ENCODE assay signal across 16 cellular contexts in the genomic region with DNA sequence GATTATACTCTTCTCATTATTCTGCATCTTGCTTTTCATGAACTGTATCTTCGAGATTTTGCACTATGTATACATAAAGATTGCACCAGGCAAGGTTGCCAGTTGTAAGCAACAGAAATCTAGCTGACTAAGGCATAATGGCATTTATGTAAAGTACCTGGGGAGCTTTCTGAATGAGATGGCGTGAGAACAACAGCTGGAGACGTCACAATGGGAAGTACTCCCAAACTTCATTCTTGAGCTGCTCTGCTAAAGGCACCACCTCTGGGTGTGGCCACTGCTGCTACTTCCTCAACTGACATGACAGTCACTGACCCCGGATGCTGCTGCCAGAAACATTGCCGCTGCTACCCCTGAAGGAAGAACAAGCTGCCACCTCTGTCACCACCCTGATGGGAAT.
"Had no signal": no experiment of that assay in that cellular context is flagged by ENCODE, and none has a peak within 500 bp of the region (broad histone marks: within the 10 kb centered on the region; RNA-seq: fewer than 3 reads in every experiment).

No MANE protein-coding gene starts in this region.

- H3K36me3 ChIP-seq: ascending aorta, cardiac muscle cell, gastroesophageal sphincter, neutrophil had no signal

- H3K4me1 ChIP-seq: ascending aorta, gastroesophageal sphincter, testis had no signal

- DNase-seq: activated B cell treated with CpG ODN at 0.5 μM for 24 hours; activated CD4-positive, alpha-beta T cell treated with anti-CD3 and anti-CD28 coated beads, Interleukin-2, amount 10 ng/mL, durations not matched to agents 24 days and 14 days; activated CD8-positive, alpha-beta memory T cell treated with anti-CD3 and anti-CD28 coated beads for 24 hours; activated naive CD4-positive, alpha-beta T cell treated with Interleukin-2 at 50 U/mL for 16 hours; activated naive CD8-positive, alpha-beta T cell treated with anti-CD3 and anti-CD28 coated beads, Interleukin-2, amount 50 U/mL, for 24 hours; kidney glomerular epithelial cell; stimulated activated CD4-positive, alpha-beta T cell treated with anti-CD3 and anti-CD28 coated beads, Interleukin-4, amount 100 ng/mL, for 4 hours; stimulated activated naive CD8-positive, alpha-beta T cell treated with anti-CD3 and anti-CD28 coated beads, Interleukin-15, amount 100 ng/mL, for 72 hours; testis had no signal

- H3K4me3 Mint-ChIP-seq: activated B cell treated with CpG ODN at 0.5 μM for 24 hours; activated CD4-positive, alpha-beta T cell treated with anti-CD3 and anti-CD28 coated beads, Interleukin-2, amount 10 ng/mL, durations not matched to agents 24 days and 14 days; activated naive CD8-positive, alpha-beta T cell treated with anti-CD3 and anti-CD28 coated beads, Interleukin-2, amount 50 U/mL, for 24 hours; mesothelial cell of epicardium; stimulated activated naive CD8-positive, alpha-beta T cell treated with anti-CD3 and anti-CD28 coated beads, Interleukin-15, amount 100 ng/mL, for 72 hours had no signal

- H3K27me3 ChIP-seq: ascending aorta, cardiac muscle cell, gastroesophageal sphincter, neutrophil, testis had no signal

- H3K9me3 ChIP-seq: ascending aorta, gastroesophageal sphincter, neutrophil, testis had no signal

- H3K27ac ChIP-seq: ascending aorta, cardiac muscle cell, gastroesophageal sphincter, neutrophil, skin epidermis, testis had no signal

- H3K4me1 Mint-ChIP-seq: activated B cell treated with CpG ODN at 0.5 μM for 24 hours; activated CD4-positive, alpha-beta T cell treated with anti-CD3 and anti-CD28 coated beads, Interleukin-2, amount 10 ng/mL, durations not matched to agents 24 days and 14 days; activated naive CD8-positive, alpha-beta T cell treated with anti-CD3 and anti-CD28 coated beads, Interleukin-2, amount 50 U/mL, for 24 hours; stimulated activated naive CD8-positive, alpha-beta T cell treated with anti-CD3 and anti-CD28 coated beads, Interleukin-15, amount 100 ng/mL, for 72 hours had no signal

- H3K36me3 Mint-ChIP-seq: mesothelial cell of epicardium had no signal

- H3K27me3 Mint-ChIP-seq: activated B cell treated with CpG ODN at 0.5 μM for 24 hours; activated CD4-positive, alpha-beta T cell treated with anti-CD3 and anti-CD28 coated beads, Interleukin-2, amount 10 ng/mL, durations not matched to agents 24 days and 14 days; activated naive CD8-positive, alpha-beta T cell treated with anti-CD3 and anti-CD28 coated beads, Interleukin-2, amount 50 U/mL, for 24 hours; stimulated activated naive CD8-positive, alpha-beta T cell treated with anti-CD3 and anti-CD28 coated beads, Interleukin-15, amount 100 ng/mL, for 72 hours had no signal

- H3K27ac Mint-ChIP-seq: activated B cell treated with CpG ODN at 0.5 μM for 24 hours; activated CD4-positive, alpha-beta T cell treated with anti-CD3 and anti-CD28 coated beads, Interleukin-2, amount 10 ng/mL, durations not matched to agents 24 days and 14 days; activated naive CD8-positive, alpha-beta T cell treated with anti-CD3 and anti-CD28 coated beads, Interleukin-2, amount 50 U/mL, for 24 hours; mesothelial cell of epicardium; stimulated activated naive CD8-positive, alpha-beta T cell treated with anti-CD3 and anti-CD28 coated beads, Interleukin-15, amount 100 ng/mL, for 72 hours had no signal

- H3K4me3 ChIP-seq: ascending aorta, cardiac muscle cell, gastroesophageal sphincter, skin epidermis, testis had no signal

- FAIRE-seq: colon had no signal

- ATAC-seq: activated naive CD8-positive, alpha-beta T cell treated with anti-CD3 and anti-CD28 coated beads, Interleukin-2, amount 50 U/mL, for 24 hours; gastroesophageal sphincter; stimulated activated naive CD8-positive, alpha-beta T cell treated with anti-CD3 and anti-CD28 coated beads, Interleukin-15, amount 100 ng/mL, for 72 hours had no signal
